ENCODE assay signal across 15 cellular contexts in the genomic region with DNA sequence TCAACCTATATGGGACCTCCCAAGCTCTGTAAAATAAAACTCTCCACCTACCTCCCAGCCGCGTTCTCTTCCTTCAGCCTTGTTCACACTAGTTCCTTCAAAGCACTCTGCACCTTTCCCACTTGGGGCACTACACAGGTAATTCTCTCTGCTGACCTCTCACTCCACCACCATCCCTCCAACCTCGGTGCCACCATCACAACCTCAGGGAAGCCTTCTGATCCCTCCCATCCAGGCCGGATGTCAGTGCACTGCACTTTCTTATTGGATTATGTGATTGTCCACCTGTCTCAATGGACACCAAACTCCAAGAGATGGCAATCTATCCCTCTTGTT. TPM values are rescaled to one million over a fixed set of nuclear protein-coding genes. Genes with fewer than 3 reads are reported as not detected.
DNase-seq lines count a peak whose midpoint lies in the region; ATAC-seq and TF ChIP-seq lines count a peak whose summit lies in the region.
"Had no signal": no experiment of that assay in that cellular context is flagged by ENCODE, and none has a peak within 500 bp of the region (broad histone marks: within the 10 kb centered on the region; RNA-seq: fewer than 3 reads in every experiment).

No MANE protein-coding gene starts in this region.

- TF ChIP-seq CTCF in HCT116 (IDR thresholded peaks at IDR 0.05 in 2 of 3, conservative IDR thresholded peaks at IDR 0.05 in 1 of 3; ENCODE audit: borderline replicate concordance in 1 of 3, insufficient read depth in 1 of 3, low read depth in 2 of 3, low read length in 2 of 3): peak in 2 of 3 experiments; percentile 8 to 31; a peak in 1 of 6 replicates
- no peak for TF ChIP-seq CTCF in heart right ventricle (IDR thresholded peaks at IDR 0.05)
- no peak for TF ChIP-seq CTCF in dorsolateral prefrontal cortex (IDR thresholded peaks at IDR 0.05 in 54 of 56, conservative IDR thresholded peaks at IDR 0.05 in 2 of 56; ENCODE audit: low read depth in 1 of 56, partially characterized antibody in 56 of 56)

- H3K9me3 ChIP-seq in CD8-positive, alpha-beta memory T cell (ENCODE audit: low read length): no peaks in the 10 kb centered on the region
- H3K9me3 ChIP-seq in HCT116 (ENCODE audit: control insufficient read depth in 1 of 2, insufficient read depth in 1 of 2, low read depth in 1 of 2, low read length in 2 of 2) (no peaks in the 10 kb centered on the region), heart right ventricle (no peaks in the 10 kb centered on the region)
- H3K9me3 ChIP-seq: transverse colon had no signal

- no peak overlapping the region for H4K5ac ChIP-seq in mesendoderm (ENCODE audit: low read length)

- H3K27ac ChIP-seq in CD8-positive, alpha-beta memory T cell (ENCODE audit: low read depth, low read length): no peak overlapping the region
- no peak overlapping the region for H3K27ac ChIP-seq in HCT116 (ENCODE audit: low read depth, low read length)
- H3K27ac ChIP-seq in mesendoderm (ENCODE audit: low read depth, low read length): no peak overlapping the region
- no peak overlapping the region for H3K27ac ChIP-seq in heart right ventricle
- H3K27ac ChIP-seq in dorsolateral prefrontal cortex: no peak overlapping the region
- H3K27ac ChIP-seq: transverse colon had no signal

- peaks cover 3% of the 10 kb centered on the region for H3K36me3 ChIP-seq in CD8-positive, alpha-beta memory T cell (ENCODE audit: insufficient read depth, low read length)
- peaks cover 0 to 5% of the 10 kb centered on the region in 2 experiments; a peak in 2 of 4 replicates for H3K36me3 ChIP-seq in HCT116 (ENCODE audit: control insufficient read depth in 1 of 2, insufficient read depth in 2 of 2, low read length in 2 of 2)
- no peaks in the 10 kb centered on the region for H3K36me3 ChIP-seq in mesendoderm (ENCODE audit: control insufficient read depth, insufficient read depth, low read length)
- peaks cover 0 to 31% (median 0%) of the 10 kb centered on the region in 9 donors for H3K36me3 ChIP-seq in heart right ventricle
- H3K36me3 ChIP-seq: transverse colon had no signal

- ATAC-seq in HCT116 (peak; percentile 78), heart right ventricle (no peak)
- ATAC-seq: Right ventricle myocardium inferior; stimulated activated memory B cell treated with anti-CD40 and anti-IgM and Interleukin-4, amounts not matched to agents 10 μg/mL and 1 μg/mL and 100 μg/mL, for 72 hours had no signal

- peaks cover 63 to 83% (median 81%) of the 10 kb centered on the region in 3 donors for H3K4me1 Mint-ChIP-seq in CD8-positive, alpha-beta memory T cell
- peaks cover 71% of the 10 kb centered on the region for H3K4me1 Mint-ChIP-seq in activated naive CD8-positive, alpha-beta T cell (ENCODE audit: low read depth)

- H3K9me2 ChIP-seq in HCT116 (ENCODE audit: insufficient read depth): no peaks in the 10 kb centered on the region

- RAD21 ChIA-PET in HCT116 (lab: Charles Lee; ENCODE audit: low non-redundant PET in 1 of 2, low total read pairs in 2 of 2, uncharacterized antibody in 2 of 2, unreplicated experiment in 2 of 2): no interaction called here

- TF ChIP-seq POLR2A in HCT116 (IDR thresholded peaks at IDR 0.05; ENCODE audit: borderline replicate concordance, extremely low read depth, insufficient read depth, insufficient read length): no peak

- peak overlapping the region in 7 of 8 donors; percentile 0 to 75 (median 51) for H3K27ac Mint-ChIP-seq in CD8-positive, alpha-beta memory T cell
- H3K27ac Mint-ChIP-seq in activated naive CD8-positive, alpha-beta T cell: peak overlapping the region; percentile 19
- H3K27ac Mint-ChIP-seq: stimulated activated memory B cell treated with anti-CD40 and anti-IgM and Interleukin-4, amounts not matched to agents 10 μg/mL and 1 μg/mL and 100 μg/mL, for 72 hours; T-cell had no signal

- no peak overlapping the region for H3K18ac ChIP-seq in mesendoderm (ENCODE audit: low read length)

- H3K4me2 ChIP-seq in HCT116 (ENCODE audit: low read length) (no peak overlapping the region), mesendoderm (ENCODE audit: low read length) (no peak overlapping the region)

- H4K20me1 ChIP-seq in HCT116 (ENCODE audit: insufficient read depth): peaks cover 71% of the 10 kb centered on the region; the same call in 1 of the 2 replicates

- H3K56ac ChIP-seq in mesendoderm (ENCODE audit: low read length): no peak overlapping the region

- no peak overlapping the region for H3K4me3 ChIP-seq in CD8-positive, alpha-beta memory T cell (ENCODE audit: low read length)
- H3K4me3 ChIP-seq in HCT116 (replicated peaks in 1 of 2; ENCODE audit: low read depth in 1 of 2, low read length in 2 of 2): no peak overlapping the region
- H3K4me3 ChIP-seq in mesendoderm (ENCODE audit: low read length): no peak overlapping the region
- H3K4me3 ChIP-seq in heart right ventricle: no peak overlapping the region
- no peak overlapping the region for H3K4me3 ChIP-seq in dorsolateral prefrontal cortex
- H3K4me3 ChIP-seq: transverse colon had no signal

- TF ChIP-seq RAD21 in HCT116 (IDR thresholded peaks at IDR 0.05; ENCODE audit: low read depth): no peak

- H2AFZ ChIP-seq in HCT116 (ENCODE audit: low read depth, low read length, poor library complexity, severe bottlenecking): no peak overlapping the region

- H3K36me3 Mint-ChIP-seq in CD8-positive, alpha-beta memory T cell: peaks cover 0 to 43% (median 4%) of the 10 kb centered on the region in 3 donors
- peaks cover 4% of the 10 kb centered on the region for H3K36me3 Mint-ChIP-seq in activated naive CD8-positive, alpha-beta T cell

- no CpG with 5 or more reads among the region's 4 CpGs for WGBS in mesendoderm (ENCODE audit: extremely low coverage, insufficient coverage, low lambda C conversion rate)
- 90 to 91% methylated on average over 4 of the region's 4 CpGs for WGBS in heart right ventricle, 2 donors

- DNase-seq in CD8-positive, alpha-beta memory T cell: no peak
- DNase-seq in HCT116 (ENCODE audit: low read depth, low spot score) (no peak), mesendoderm (peak; percentile 51), heart right ventricle (no peak), SK-N-DZ (ENCODE audit: low spot score) (no peak), HT-29 (ENCODE audit: low spot score) (no peak), dorsolateral prefrontal cortex (no peak)
- DNase-seq: activated CD8-positive, alpha-beta memory T cell treated with anti-CD3 and anti-CD28 coated beads, Interleukin-2, amount 50 U/mL, for 4 hours; head of caudate nucleus; T-cell; transverse colon had no signal

- H3K4me1 ChIP-seq in CD8-positive, alpha-beta memory T cell (ENCODE audit: insufficient read depth, low read length): peaks cover 54% of the 10 kb centered on the region
- H3K4me1 ChIP-seq in HCT116 (ENCODE audit: control insufficient read depth in 1 of 2, insufficient read depth in 2 of 2, low read length in 2 of 2) (peaks cover 2% of the 10 kb centered on the region in 2 experiments; a peak in 3 of 4 replicates), mesendoderm (ENCODE audit: control insufficient read depth, low read depth, low read length) (no peaks in the 10 kb centered on the region), heart right ventricle (peaks cover 5 to 93% (median 62%) of the 10 kb centered on the region in 9 donors)

- H2AK5ac ChIP-seq in mesendoderm (ENCODE audit: low read length): no peak overlapping the region

- no peak overlapping the region for H3K9ac ChIP-seq in HCT116 (ENCODE audit: low read length)
- no peak overlapping the region for H3K9ac ChIP-seq in mesendoderm (ENCODE audit: low read length)

- H3K4ac ChIP-seq in mesendoderm (ENCODE audit: low read depth, low read length): no peak overlapping the region

- H2BK5ac ChIP-seq in mesendoderm (ENCODE audit: low read length): no peak overlapping the region

- peaks cover 7% of the 10 kb centered on the region for H3K79me1 ChIP-seq in mesendoderm (ENCODE audit: low read length)

- intact Hi-C loops in HCT116 (cut with micrococcal nuclease): no loop called here
- intact Hi-C loops in heart right ventricle (cut with DNase I): loop anchor here in 2 of 10 donors (10.0 kb wide), 1 partner anchor 60 kb away; no protein-coding TSS in a partner anchor
- intact Hi-C loops in dorsolateral prefrontal cortex (cut with DNase I): no loop called here

- H2BK120ac ChIP-seq in mesendoderm (ENCODE audit: low read depth, low read length): no peak overlapping the region

- peak overlapping the region in 5 of 7 donors; percentile 2 to 59 (median 30) for H3K4me3 Mint-ChIP-seq in CD8-positive, alpha-beta memory T cell
- H3K4me3 Mint-ChIP-seq in activated naive CD8-positive, alpha-beta T cell: peak overlapping the region; percentile 51
- H3K4me3 Mint-ChIP-seq: nephron; stimulated activated memory B cell treated with anti-CD40 and anti-IgM and Interleukin-4, amounts not matched to agents 10 μg/mL and 1 μg/mL and 100 μg/mL, for 72 hours had no signal

- CTCF ChIA-PET in CD8-positive, alpha-beta memory T cell (lab: Charles Lee): no interaction called here
- CTCF ChIA-PET in HCT116 (lab: Charles Lee): no interaction called here

- H3K27me3 Mint-ChIP-seq in CD8-positive, alpha-beta memory T cell: peaks cover 0 to 2% of the 10 kb centered on the region in 2 donors
- no peaks in the 10 kb centered on the region for H3K27me3 Mint-ChIP-seq in activated naive CD8-positive, alpha-beta T cell
- H3K27me3 Mint-ChIP-seq: stimulated activated memory B cell treated with anti-CD40 and anti-IgM and Interleukin-4, amounts not matched to agents 10 μg/mL and 1 μg/mL and 100 μg/mL, for 72 hours; T-cell had no signal

- H3K79me2 ChIP-seq in HCT116 (ENCODE audit: insufficient read depth, low read length) (peaks cover 100% of the 10 kb centered on the region), mesendoderm (ENCODE audit: control insufficient read depth, insufficient read depth, low read length) (peaks cover 91% of the 10 kb centered on the region)

- no peak overlapping the region for H4K8ac ChIP-seq in mesendoderm (ENCODE audit: low read depth, low read length)

- H3K23ac ChIP-seq in mesendoderm (ENCODE audit: low read length): no peak overlapping the region

- H3K9me3 Mint-ChIP-seq in CD8-positive, alpha-beta memory T cell: no peaks in the 10 kb centered on the region
- no peaks in the 10 kb centered on the region for H3K9me3 Mint-ChIP-seq in activated naive CD8-positive, alpha-beta T cell (ENCODE audit: low read depth)
- H3K9me3 Mint-ChIP-seq: nephron; stimulated activated memory B cell treated with anti-CD40 and anti-IgM and Interleukin-4, amounts not matched to agents 10 μg/mL and 1 μg/mL and 100 μg/mL, for 72 hours; T-cell had no signal

- BruUV-seq in HCT116 (replicated peaks; lab: Mats Ljungman, UMichigan): no TSS peak

- H3K27me3 ChIP-seq in CD8-positive, alpha-beta memory T cell (ENCODE audit: insufficient read depth, low read length, poor library complexity, severe bottlenecking): no peaks in the 10 kb centered on the region
- H3K27me3 ChIP-seq in HCT116 (ENCODE audit: insufficient read depth, low read length) (no peaks in the 10 kb centered on the region), mesendoderm (ENCODE audit: insufficient read depth, low read length, poor library complexity) (no peaks in the 10 kb centered on the region), heart right ventricle (no peaks in the 10 kb centered on the region), dorsolateral prefrontal cortex (no peaks in the 10 kb centered on the region)
- H3K27me3 ChIP-seq: transverse colon had no signal

- no peak overlapping the region for H2BK15ac ChIP-seq in mesendoderm (replicated peaks; ENCODE audit: low read depth)

- POLR2A ChIA-PET in CD8-positive, alpha-beta memory T cell (lab: Charles Lee): no interaction called here
- POLR2A ChIA-PET in HCT116 (lab: Charles Lee): no interaction called here

RNA-seq across cellular contexts. Expression of a gene that starts 7.0 kb away (rescaled TPM):
- 100 to 1,000 TPM; 121 to 128 TPM for total RNA-seq in CD8-positive, alpha-beta memory T cell
- 30.6 TPM for polyA plus RNA-seq in CD8-positive, alpha-beta memory T cell
- total RNA-seq in HCT116 (2021; ENCODE audit: unreplicated experiment) (122 TPM), heart right ventricle (10 to 100 TPM; 58.7 to 82.6 (median 65.8) TPM), dorsolateral prefrontal cortex (10 to 100 TPM; 62.8 to 97.1 (median 83.4) TPM)
- 33.4 and 34.3 TPM in 2 replicates for polyA plus RNA-seq in HCT116 (2012)
- polyA plus RNA-seq in mesendoderm (2013, experiment 1 of 2): 20.0 TPM
- 19.7 TPM for polyA plus RNA-seq in mesendoderm (2013, experiment 2 of 2)
- 10 to 100 TPM; 10.6 to 39.1 TPM for polyA plus RNA-seq in heart right ventricle
- polyA plus RNA-seq in SK-N-DZ (2014; cell fraction: cytosol; rRNA removed): 20.2 and 29.4 TPM in 2 replicates
- polyA plus RNA-seq in SK-N-DZ (2014; cell fraction: nucleus; rRNA removed): 29.0 and 48.3 TPM in 2 replicates
- total RNA-seq in HT-29 (2014; rRNA removed; shearing (Covaris generic)): 60.6 and 71.1 TPM in 2 replicates

Comparison
In these comparisons a context has a peak if more than half of its experiments do, and no peak if none do; other contexts are left out.
1. CTCF ChIP-seq: peak in HCT116 (2 of 3); none in heart right ventricle (0 of 9) and dorsolateral prefrontal cortex (0 of 56).